ENCODE assay signal across 8 cellular contexts in genomic region chr3:194206375-194206774, GRCh38.
DNase-seq lines count a peak whose midpoint lies in the region; ATAC-seq, FAIRE-seq and TF ChIP-seq lines count a peak whose summit lies in the region.

No MANE protein-coding gene starts in this region.

- peak overlapping the region; percentile 2 for H3K9ac ChIP-seq in DND-41 (ENCODE audit: low read depth, low read length)

- no peaks in the 10 kb centered on the region; the same call in 1 of the 2 replicates for H3K79me2 ChIP-seq in DND-41 (ENCODE audit: insufficient read depth, low read length)

- peak overlapping the region; percentile 84 for H3K4me2 ChIP-seq in DND-41 (ENCODE audit: insufficient read depth, low read length)

- peak overlapping the region in 1 of 2 experiments; percentile 8; a peak in 1 of 4 replicates for H3K4me3 ChIP-seq in DND-41 (ENCODE audit: low read depth in 1 of 2, low read length in 2 of 2)
- no peak overlapping the region for H3K4me3 ChIP-seq in fibroblast of the aortic adventitia (ENCODE audit: low read depth, low read length)
- H3K4me3 ChIP-seq in pancreas, result no peak overlapping the region

- peak overlapping the region; percentile 71 for H3K27ac ChIP-seq in DND-41 (ENCODE audit: low read length)
- H3K27ac ChIP-seq in pancreas, result peak overlapping the region in 2 of 4 donors; percentile 41 to 61

- FAIRE-seq in pancreas (lab: Jason Lieb, UNC), result no peak

- WGBS in pancreas, 2 donors, result 34 to 35% methylated on average over 10 of the region's 10 CpGs

- H3K9me3 ChIP-seq in DND-41 (ENCODE audit: insufficient read depth, low read length, severe bottlenecking), result no peaks in the 10 kb centered on the region
- no peaks in the 10 kb centered on the region for H3K9me3 ChIP-seq in pancreas

- TF ChIP-seq CTCF in DND-41 (IDR thresholded peaks at IDR 0.05; ENCODE audit: borderline replicate concordance, extremely low read depth, low read length, poor library complexity, severe bottlenecking) (no peak), fibroblast of the aortic adventitia (IDR thresholded peaks at IDR 0.05; ENCODE audit: insufficient read depth, low read length) (no peak), pancreas (IDR thresholded peaks at IDR 0.05) (no peak)

- H3K36me3 ChIP-seq in DND-41 (ENCODE audit: insufficient read depth, low read length), result no peaks in the 10 kb centered on the region
- H3K36me3 ChIP-seq in pancreas, result no peaks in the 10 kb centered on the region

- intact Hi-C loops in pancreas (cut with DNase I), result no loop called here

- H3K4me1 ChIP-seq in DND-41 (ENCODE audit: insufficient read depth, low read length) (peaks cover 46% of the 10 kb centered on the region), pancreas (no peaks in the 10 kb centered on the region)

- H2AFZ ChIP-seq in DND-41 (ENCODE audit: low read depth, low read length), result 0 out of 2 replicates have a peak overlapping the region, but pooled peaks have one; percentile 73

- no peak for ATAC-seq in DND-41 (ENCODE audit: insufficient read depth, low read depth)
- peak; percentile 59 to 87 (median 82) for ATAC-seq in pancreas
- ATAC-seq in HG03095 (IDR thresholded peaks at IDR 0.05; ENCODE audit: unreplicated experiment), result no peak

- H3K27me3 ChIP-seq in DND-41 (ENCODE audit: insufficient read depth, low read length, poor library complexity) (peaks cover 13% of the 10 kb centered on the region), pancreas (no peaks in the 10 kb centered on the region)

- H4K20me1 ChIP-seq in DND-41 (ENCODE audit: insufficient read depth, low read length), result no peaks in the 10 kb centered on the region

- DNase-seq in DND-41 (no peak), NCI-H69 (lab: John Stamatoyannopoulos, UW) (peak; percentile 66), fibroblast of the aortic adventitia (ENCODE audit: low read depth) (peak; percentile 51), pancreas (peak in 4 of 6 donors; percentile 35 to 60 (median 50)), KG1 (lab: John Stamatoyannopoulos, UW) (no peak), dedifferentiated amniotic fluid mesenchymal stem cell (ENCODE audit: extremely low spot score) (no peak), NCI-H2029 (lab: John Stamatoyannopoulos, UW) (no peak)

Comparison
In these comparisons a context has a peak if more than half of its experiments do, and no peak if none do; other contexts are left out.
1. ATAC-seq: peak in pancreas (4 of 4); none in DND-41 (single experiment) and HG03095 (single experiment).
2. DNase-seq: peak in NCI-H69 (single experiment), fibroblast of the aortic adventitia (single experiment) and pancreas (4 of 6); none in DND-41 (single experiment), KG1 (single experiment), dedifferentiated amniotic fluid mesenchymal stem cell (single experiment) and NCI-H2029 (single experiment).